ENCODE assay signal across 8 cellular contexts in genomic region chr3:127791221-127791913, GRCh38. TPM values are rescaled to one million over a fixed set of nuclear protein-coding genes. Genes with fewer than 3 reads are reported as not detected.
DNase-seq lines count a peak whose midpoint lies in the region; ATAC-seq and TF ChIP-seq lines count a peak whose summit lies in the region.

No MANE protein-coding gene starts in this region.

- peaks cover 27% of the 10 kb centered on the region for H3K27me3 Mint-ChIP-seq in CD4-positive, alpha-beta T cell

- H3K4me1 Mint-ChIP-seq in CD4-positive, alpha-beta T cell (ENCODE audit: low read depth): peaks cover 6% of the 10 kb centered on the region

- H3K27me3 ChIP-seq in duodenal mucosa (ENCODE audit: control insufficient read depth in 1 of 2, insufficient read depth in 2 of 2, low read length in 2 of 2): no peaks in the 10 kb centered on the region
- H3K27me3 ChIP-seq in parathyroid adenoma (ENCODE audit: control insufficient read depth, insufficient read depth, low read length): no peaks in the 10 kb centered on the region
- no peaks in the 10 kb centered on the region for H3K27me3 ChIP-seq in CD4-positive, alpha-beta T cell (ENCODE audit: control insufficient read depth, insufficient read depth, low read length)

- H3K4me2 ChIP-seq in parathyroid adenoma (ENCODE audit: low read length): no peak overlapping the region

- H3K9ac ChIP-seq in duodenal mucosa (ENCODE audit: low read depth in 1 of 2, low read length in 2 of 2) (no peak overlapping the region), parathyroid adenoma (no peak overlapping the region)

- peak overlapping the region; percentile 14 for H2AFZ ChIP-seq in parathyroid adenoma

- H3K4me3 Mint-ChIP-seq in CD4-positive, alpha-beta T cell: no peak overlapping the region

- intact Hi-C loops in CD4-positive, alpha-beta T cell (cut with DNase I, micrococcal nuclease): no loop called here

- H3K27ac Mint-ChIP-seq in CD4-positive, alpha-beta T cell: no peak overlapping the region

- H3K79me2 ChIP-seq in parathyroid adenoma: no peaks in the 10 kb centered on the region

- POLR2A ChIA-PET in CD4-positive, alpha-beta T cell (lab: Charles Lee): no interaction called here

- H3K36me3 ChIP-seq in duodenal mucosa (ENCODE audit: control insufficient read depth in 1 of 2, insufficient read depth in 2 of 2, low read length in 2 of 2) (peaks cover 0 to 3% of the 10 kb centered on the region in 2 donors), parathyroid adenoma (ENCODE audit: control insufficient read depth, insufficient read depth, low read length) (no peaks in the 10 kb centered on the region)

- H3K27ac ChIP-seq in duodenal mucosa (ENCODE audit: low read depth, low read length): peak overlapping the region; percentile 17
- H3K27ac ChIP-seq in parathyroid adenoma: no peak overlapping the region
- H3K27ac ChIP-seq in coronary artery: peak overlapping the region in 1 of 2 donors; percentile 65
- no peak overlapping the region for H3K27ac ChIP-seq in CD4-positive, alpha-beta T cell (ENCODE audit: low read depth, low read length)

- CTCF ChIA-PET in CD4-positive, alpha-beta T cell (lab: Charles Lee): no interaction called here

- ATAC-seq in GM19043 (IDR thresholded peaks at IDR 0.05; ENCODE audit: low read depth, unreplicated experiment) (peak; percentile 95), HG03342 (IDR thresholded peaks at IDR 0.05; ENCODE audit: unreplicated experiment) (peak; percentile 81)
- no peak for ATAC-seq in CD4-positive, alpha-beta T cell (ENCODE audit: poor library complexity)

- peak; percentile 33 for DNase-seq in DMS53 (lab: John Stamatoyannopoulos, UW)
- peak; percentile 29 for DNase-seq in OCI-M1 (lab: John Stamatoyannopoulos, UW)
- no peak for DNase-seq in coronary artery (ENCODE audit: low spot score)
- DNase-seq in CD4-positive, alpha-beta T cell: no peak

- H3K9me3 ChIP-seq in duodenal mucosa (ENCODE audit: control insufficient read depth in 1 of 2, low read length in 2 of 2) (no peaks in the 10 kb centered on the region), parathyroid adenoma (ENCODE audit: control insufficient read depth, low read length) (no peaks in the 10 kb centered on the region)
- H3K9me3 ChIP-seq in CD4-positive, alpha-beta T cell (ENCODE audit: control insufficient read depth, low read length): no peaks in the 10 kb centered on the region

- H3K4me1 ChIP-seq in duodenal mucosa (ENCODE audit: control insufficient read depth in 1 of 2, insufficient read depth in 2 of 2, low read length in 2 of 2): peaks cover 26 to 37% of the 10 kb centered on the region in 2 donors
- no peaks in the 10 kb centered on the region for H3K4me1 ChIP-seq in parathyroid adenoma

- no peaks in the 10 kb centered on the region for H3K9me3 Mint-ChIP-seq in CD4-positive, alpha-beta T cell

- H3K4me3 ChIP-seq in duodenal mucosa (ENCODE audit: low read depth in 1 of 2, low read length in 2 of 2): no peak overlapping the region
- H3K4me3 ChIP-seq in parathyroid adenoma (ENCODE audit: low read depth, low read length): no peak overlapping the region
- no peak overlapping the region for H3K4me3 ChIP-seq in coronary artery

- TF ChIP-seq CTCF in parathyroid adenoma (IDR thresholded peaks at IDR 0.05) (peak; percentile 39), coronary artery (IDR thresholded peaks at IDR 0.05) (no peak)
- no peak for TF ChIP-seq CTCF in CD4-positive, alpha-beta T cell (IDR thresholded peaks at IDR 0.05)

- no peaks in the 10 kb centered on the region for H3K36me3 Mint-ChIP-seq in CD4-positive, alpha-beta T cell (ENCODE audit: low read depth)

RNA-seq across cellular contexts. Expression of gene MGLL, which starts 30.9 kb away (rescaled TPM):
- total RNA-seq in CD4-positive, alpha-beta T cell: under 1 TPM; 0.28 to 0.38 TPM

Comparison
In these comparisons a context has a peak if more than half of its experiments do, and no peak if none do; other contexts are left out.
1. DNase-seq: peak in DMS53 (single experiment) and OCI-M1 (single experiment); none in coronary artery (single experiment) and CD4-positive, alpha-beta T cell (0 of 10).